8 cellular contexts compared by ENCODE assay signal in genomic region chr11:124762077-124762623, GRCh38. TPM values are rescaled to one million over a fixed set of nuclear protein-coding genes. Genes with fewer than 3 reads are reported as not detected.
DNase-seq lines count a peak whose midpoint lies in the region; ATAC-seq and TF ChIP-seq lines count a peak whose summit lies in the region.

Gene ESAM, minus strand, starts transcription at chr11:124762290. Its CDS starts 136 bp downstream, at chr11:124762154.

- ATAC-seq in GM18498 (IDR thresholded peaks at IDR 0.05; ENCODE audit: unreplicated experiment) (peak; percentile 64), HG03378 (IDR thresholded peaks at IDR 0.05; ENCODE audit: unreplicated experiment) (no peak)

- H3K27ac Mint-ChIP-seq in HFFc6 (no peak within 1 kb of the TSS), progenitor cell of endocrine pancreas (peak within 1 kb of the TSS; percentile 80)
- H3K27ac Mint-ChIP-seq in activated T-helper 2 cell treated with anti-CD3 and anti-CD28 coated beads, Interferon-gamma antibody, Interleukin-2, Interleukin-4, amounts not matched to agents 10 μg/mL and 5 μg/mL and 100 μg/mL, durations not matched to agents 14 hours and 24 hours and 36 hours: peak within 1 kb of the TSS; percentile 67

- H3K4me3 Mint-ChIP-seq in HFFc6 (peak within 1 kb of the TSS; percentile 88), progenitor cell of endocrine pancreas (ENCODE audit: low read depth) (peak within 1 kb of the TSS; percentile 85)
- H3K4me3 Mint-ChIP-seq in activated T-helper 2 cell treated with anti-CD3 and anti-CD28 coated beads, Interferon-gamma antibody, Interleukin-2, Interleukin-4, amounts not matched to agents 10 μg/mL and 5 μg/mL and 100 μg/mL, durations not matched to agents 14 hours and 24 hours and 36 hours (ENCODE audit: low read depth): peak within 1 kb of the TSS; percentile 98

- peaks cover 5% of the 10 kb centered on the region; the same call in 1 of the 2 replicates for H3K36me3 Mint-ChIP-seq in HFFc6 (ENCODE audit: low read depth)
- peaks cover 8% of the 10 kb centered on the region for H3K36me3 Mint-ChIP-seq in activated T-helper 2 cell treated with anti-CD3 and anti-CD28 coated beads, Interferon-gamma antibody, Interleukin-2, Interleukin-4, amounts not matched to agents 10 μg/mL and 5 μg/mL and 100 μg/mL, durations not matched to agents 14 hours and 24 hours and 36 hours (ENCODE audit: low read depth)
- peaks cover 3% of the 10 kb centered on the region for H3K36me3 Mint-ChIP-seq in progenitor cell of endocrine pancreas (ENCODE audit: insufficient read depth)

- H3K9me3 Mint-ChIP-seq in HFFc6 (no peaks in the 10 kb centered on the region), progenitor cell of endocrine pancreas (ENCODE audit: low read depth) (no peaks in the 10 kb centered on the region)
- no peaks in the 10 kb centered on the region for H3K9me3 Mint-ChIP-seq in activated T-helper 2 cell treated with anti-CD3 and anti-CD28 coated beads, Interferon-gamma antibody, Interleukin-2, Interleukin-4, amounts not matched to agents 10 μg/mL and 5 μg/mL and 100 μg/mL, durations not matched to agents 14 hours and 24 hours and 36 hours

- H3K4me1 Mint-ChIP-seq in HFFc6 (ENCODE audit: low read depth) (peaks cover 30% of the 10 kb centered on the region), progenitor cell of endocrine pancreas (ENCODE audit: low read depth) (peaks cover 17% of the 10 kb centered on the region)
- H3K4me1 Mint-ChIP-seq in activated T-helper 2 cell treated with anti-CD3 and anti-CD28 coated beads, Interferon-gamma antibody, Interleukin-2, Interleukin-4, amounts not matched to agents 10 μg/mL and 5 μg/mL and 100 μg/mL, durations not matched to agents 14 hours and 24 hours and 36 hours (ENCODE audit: low read depth): peaks cover 17% of the 10 kb centered on the region

- TF ChIP-seq CTCF in HFFc6 (IDR thresholded peaks at IDR 0.05) (no peak), progenitor cell of endocrine pancreas (IDR thresholded peaks at IDR 0.05; ENCODE audit: unreplicated experiment) (no peak)

- H3K27me3 Mint-ChIP-seq in HFFc6 (ENCODE audit: insufficient read depth) (peaks cover 26% of the 10 kb centered on the region), progenitor cell of endocrine pancreas (peaks cover 45% of the 10 kb centered on the region)
- H3K27me3 Mint-ChIP-seq in activated T-helper 2 cell treated with anti-CD3 and anti-CD28 coated beads, Interferon-gamma antibody, Interleukin-2, Interleukin-4, amounts not matched to agents 10 μg/mL and 5 μg/mL and 100 μg/mL, durations not matched to agents 14 hours and 24 hours and 36 hours (ENCODE audit: low read depth): peaks cover 44% of the 10 kb centered on the region

- intact Hi-C loops in activated T-helper 2 cell treated with anti-CD3 and anti-CD28 coated beads, Interferon-gamma antibody, Interleukin-2, Interleukin-4, amounts not matched to agents 10 μg/mL and 5 μg/mL and 100 μg/mL, durations not matched to agents 14 hours and 24 hours and 36 hours (cut with micrococcal nuclease): loop anchor here (2.0 kb wide), 4 partner anchors 15 to 75 kb away; partner anchors contain the start of gene MSANTD2

- DNase-seq in HFFc6: no peak
- DNase-seq in NCI-H69 (lab: John Stamatoyannopoulos, UW): peak; percentile 61
- peak; percentile 64 for DNase-seq in activated T-helper 2 cell treated with anti-CD3 and anti-CD28 coated beads, Interferon-gamma antibody, Interleukin-2, Interleukin-4, amounts not matched to agents 10 μg/mL and 5 μg/mL and 100 μg/mL, durations not matched to agents 14 hours and 24 hours and 36 hours (ENCODE audit: low spot score)
- peak; percentile 82 for DNase-seq in germinal center (ENCODE audit: low spot score)
- DNase-seq in progenitor cell of endocrine pancreas (ENCODE audit: low spot score, unreplicated experiment): no peak
- no peak for DNase-seq in Ammon's horn (ENCODE audit: low spot score)

RNA-seq across cellular contexts. Expression of gene ESAM, which starts in this region (rescaled TPM):
- total RNA-seq in HFFc6 (2021; fragmentation: NEBNext Ultra II Directional; extraction: Animal tissue kit (Norgen Biotek cat#: 25700)): under 1 TPM in 3 of 6 experiments, not detected in 3; 0.11 to 0.14 (median 0.12) TPM
- 0.18 and 0.23 TPM in 2 replicates for total RNA-seq in activated T-helper 2 cell treated with anti-CD3 and anti-CD28 coated beads, Interferon-gamma antibody, Interleukin-2, Interleukin-4, amounts not matched to agents 10 μg/mL and 5 μg/mL and 100 μg/mL, durations not matched to agents 14 hours and 24 hours and 36 hours
- 1.4 and 1.6 TPM in 2 replicates for total RNA-seq in progenitor cell of endocrine pancreas

Comparison
In these comparisons a context has a peak if more than half of its experiments do, and no peak if none do; other contexts are left out.
1. Peak in DNase-seq in activated T-helper 2 cell treated with anti-CD3 and anti-CD28 coated beads, Interferon-gamma antibody, Interleukin-2, Interleukin-4, amounts not matched to agents 10 μg/mL and 5 μg/mL and 100 μg/mL, durations not matched to agents 14 hours and 24 hours and 36 hours; RNA of the gene not detected or under 1 TPM.
2. DNase-seq: peak in NCI-H69 (single experiment) and germinal center (single experiment); none in HFFc6 (single experiment), progenitor cell of endocrine pancreas (single experiment) and Ammon's horn (single experiment).
3. Peak in every context shown above with its lines, with median percentiles within 50 percentile points of each other: H3K4me3 Mint-ChIP-seq.